20 cellular contexts compared by ENCODE assay signal in genomic region chr1:165216254-165216653, GRCh38.
DNase-seq lines count a peak whose midpoint lies in the region; TF ChIP-seq lines count a peak whose summit lies in the region.
"Had no signal": no experiment of that assay in that cellular context is flagged by ENCODE, and none has a peak within 500 bp of the region (broad histone marks: within the 10 kb centered on the region; RNA-seq: fewer than 3 reads in every experiment).

No MANE protein-coding gene starts in this region.

- H3K36me3 ChIP-seq in endodermal cell (ENCODE audit: control insufficient read depth, insufficient read depth, low read length), result no peaks in the 10 kb centered on the region
- H3K36me3 ChIP-seq in mesendoderm (ENCODE audit: control insufficient read depth, insufficient read depth, low read length), result no peaks in the 10 kb centered on the region
- H3K36me3 ChIP-seq: BE2C; BLaER1 treated with 17β-estradiol and CSF1 and Interleukin-3, amounts not matched to agents 10 nM and 100 nM had no signal

- no peaks in the 10 kb centered on the region for H3K23me2 ChIP-seq in H9 (ENCODE audit: insufficient read length, low read depth, low read length, poor library complexity, severe bottlenecking)

- H4K8ac ChIP-seq in H9 (replicated peaks; ENCODE audit: insufficient read length, low read depth, low read length) (no peak overlapping the region), mesendoderm (ENCODE audit: low read depth, low read length) (no peak overlapping the region)

- no peak overlapping the region for H4K5ac ChIP-seq in H9 (ENCODE audit: insufficient read length, low read depth, low read length)
- no peak overlapping the region for H4K5ac ChIP-seq in mesendoderm (ENCODE audit: low read length)

- H3K79me2 ChIP-seq in H9 (ENCODE audit: insufficient read depth, low read length) (no peaks in the 10 kb centered on the region), mesendoderm (ENCODE audit: control insufficient read depth, insufficient read depth, low read length) (no peaks in the 10 kb centered on the region)

- H3K36me3 Mint-ChIP-seq in H9 (ENCODE audit: insufficient read depth in 1 of 3, low read depth in 3 of 3) (no peaks in the 10 kb centered on the region), endodermal cell (ENCODE audit: low read depth) (no peaks in the 10 kb centered on the region), chondrocyte (ENCODE audit: low read depth) (no peaks in the 10 kb centered on the region)
- H3K36me3 Mint-ChIP-seq: CD14-positive monocyte; CD8-positive, alpha-beta memory T cell had no signal

- TF ChIP-seq CTCF in H9 (conservative IDR thresholded peaks at IDR 0.05) (no peak), endodermal cell (conservative IDR thresholded peaks at IDR 0.05) (no peak), chondrocyte (IDR thresholded peaks at IDR 0.05) (no peak)

- peaks cover 4% of the 10 kb centered on the region; the same call in 1 of the 2 replicates for H3K27me3 Mint-ChIP-seq in H9 (ENCODE audit: low read depth)
- peaks cover 12% of the 10 kb centered on the region for H3K27me3 Mint-ChIP-seq in endodermal cell (ENCODE audit: insufficient read depth)
- H3K27me3 Mint-ChIP-seq in chondrocyte (ENCODE audit: low read depth), result peaks cover 11% of the 10 kb centered on the region

- H3K79me1 ChIP-seq in H9 (ENCODE audit: insufficient read depth, low read depth, low read length, poor library complexity, severe bottlenecking) (no peaks in the 10 kb centered on the region), mesendoderm (ENCODE audit: low read length) (no peaks in the 10 kb centered on the region)

- H3K9ac ChIP-seq in H9 (ENCODE audit: extremely low read depth, insufficient read length, low read length) (no peak overlapping the region), endodermal cell (ENCODE audit: extremely low read depth, low read length, poor library complexity, severe bottlenecking) (no peak overlapping the region), mesendoderm (ENCODE audit: low read length) (no peak overlapping the region)
- H3K9ac ChIP-seq: BLaER1 treated with 17β-estradiol and CSF1 and Interleukin-3, amounts not matched to agents 10 nM and 100 nM had no signal

- H2BK120ac ChIP-seq in H9 (ENCODE audit: low read depth, low read length, poor library complexity, severe bottlenecking) (no peak overlapping the region), mesendoderm (ENCODE audit: low read depth, low read length) (no peak overlapping the region)

- H2AK5ac ChIP-seq in H9 (ENCODE audit: insufficient read length, low read length) (no peak overlapping the region), mesendoderm (ENCODE audit: low read length) (no peak overlapping the region)

- no peaks in the 10 kb centered on the region for H3K9me3 ChIP-seq in H9 (ENCODE audit: control insufficient read depth, low read depth, low read length)
- H3K9me3 ChIP-seq in endodermal cell (ENCODE audit: control insufficient read depth, low read length), result no peaks in the 10 kb centered on the region
- H3K9me3 ChIP-seq: A549; BE2C; BLaER1 treated with 17β-estradiol and CSF1 and Interleukin-3, amounts not matched to agents 10 nM and 100 nM had no signal

- H2BK5ac ChIP-seq in H9 (ENCODE audit: insufficient read length, low read length) (no peak overlapping the region), mesendoderm (ENCODE audit: low read length) (no peak overlapping the region)

- no peak overlapping the region for H3K56ac ChIP-seq in H9 (ENCODE audit: insufficient read length, low read depth, low read length)
- no peak overlapping the region for H3K56ac ChIP-seq in mesendoderm (ENCODE audit: low read length)

- no peak overlapping the region for H3K4ac ChIP-seq in H9 (ENCODE audit: low read depth, low read length)
- no peak overlapping the region for H3K4ac ChIP-seq in mesendoderm (ENCODE audit: low read depth, low read length)

- peak overlapping the region in 2 of 3 experiments; percentile 23 to 64; a peak in 4 of 7 replicates for H3K27ac Mint-ChIP-seq in H9
- peak overlapping the region; percentile 26 for H3K27ac Mint-ChIP-seq in endodermal cell
- no peak overlapping the region for H3K27ac Mint-ChIP-seq in chondrocyte (ENCODE audit: unreplicated experiment)
- H3K27ac Mint-ChIP-seq: CD14-positive monocyte; CD4-positive, alpha-beta T cell; CD8-positive, alpha-beta memory T cell had no signal

- H3K23ac ChIP-seq in H9 (ENCODE audit: insufficient read length, low read depth, low read length) (no peak overlapping the region), mesendoderm (ENCODE audit: low read length) (no peak overlapping the region)

- H3K27me3 ChIP-seq in H9 (ENCODE audit: insufficient read depth, low read length) (no peaks in the 10 kb centered on the region), endodermal cell (ENCODE audit: control insufficient read depth, insufficient read depth, low read length, poor library complexity, severe bottlenecking) (no peaks in the 10 kb centered on the region), mesendoderm (ENCODE audit: insufficient read depth, low read length, poor library complexity) (no peaks in the 10 kb centered on the region)
- H3K27me3 ChIP-seq: BE2C; BLaER1 treated with 17β-estradiol and CSF1 and Interleukin-3, amounts not matched to agents 10 nM and 100 nM had no signal

- no peak overlapping the region for H3T11ph ChIP-seq in H9 (ENCODE audit: low read length)

- no peak overlapping the region for H2BK20ac ChIP-seq in H9 (ENCODE audit: low read depth, low read length, poor library complexity, severe bottlenecking)

- no peaks in the 10 kb centered on the region for H3K9me3 Mint-ChIP-seq in H9
- no peaks in the 10 kb centered on the region for H3K9me3 Mint-ChIP-seq in endodermal cell
- no peaks in the 10 kb centered on the region for H3K9me3 Mint-ChIP-seq in chondrocyte (ENCODE audit: low read depth)
- H3K9me3 Mint-ChIP-seq: CD4-positive, alpha-beta T cell; CD8-positive, alpha-beta memory T cell had no signal

- H4K20me1 ChIP-seq in H9 (ENCODE audit: control insufficient read depth, insufficient read depth, insufficient read length), result no peaks in the 10 kb centered on the region
- H4K20me1 ChIP-seq: BLaER1 treated with 17β-estradiol and CSF1 and Interleukin-3, amounts not matched to agents 10 nM and 100 nM had no signal

- H2BK15ac ChIP-seq in H9 (ENCODE audit: low read depth, low read length) (no peak overlapping the region), mesendoderm (replicated peaks; ENCODE audit: low read depth) (no peak overlapping the region)

- H3K27ac ChIP-seq in H9 (ENCODE audit: insufficient read length, low read depth, low read length) (no peak overlapping the region), endodermal cell (ENCODE audit: low read depth, low read length) (no peak overlapping the region), mesendoderm (ENCODE audit: low read depth, low read length) (no peak overlapping the region)
- H3K27ac ChIP-seq: A549; BLaER1 treated with 17β-estradiol and CSF1 and Interleukin-3, amounts not matched to agents 10 nM and 100 nM had no signal

- H3K4me3 ChIP-seq in endodermal cell (ENCODE audit: low read length) (no peak overlapping the region), mesendoderm (ENCODE audit: low read length) (no peak overlapping the region)
- H3K4me3 ChIP-seq: A549; BLaER1 treated with 17β-estradiol and CSF1 and Interleukin-3, amounts not matched to agents 10 nM and 100 nM had no signal

- H3K18ac ChIP-seq in H9 (ENCODE audit: insufficient read length, low read depth, low read length) (no peak overlapping the region), mesendoderm (ENCODE audit: low read length) (no peak overlapping the region)

- no peak overlapping the region for H3K4me2 ChIP-seq in H9 (ENCODE audit: insufficient read depth, insufficient read length, low read length)
- H3K4me2 ChIP-seq in mesendoderm (ENCODE audit: low read length), result no peak overlapping the region
- H3K4me2 ChIP-seq: A549; BLaER1 treated with 17β-estradiol and CSF1 and Interleukin-3, amounts not matched to agents 10 nM and 100 nM had no signal

- no peak overlapping the region for H3K14ac ChIP-seq in H9 (ENCODE audit: insufficient read depth, low read length)

- H3K4me1 Mint-ChIP-seq in H9, result peaks cover 36 to 53% of the 10 kb centered on the region in 2 experiments
- peaks cover 46% of the 10 kb centered on the region for H3K4me1 Mint-ChIP-seq in endodermal cell
- H3K4me1 Mint-ChIP-seq in chondrocyte (ENCODE audit: low read depth), result no peaks in the 10 kb centered on the region
- H3K4me1 Mint-ChIP-seq: CD14-positive monocyte; CD8-positive, alpha-beta memory T cell had no signal

- H4K91ac ChIP-seq in H9 (ENCODE audit: insufficient read length, low read depth, low read length), result no peak overlapping the region

- H3K4me3 Mint-ChIP-seq in H9 (no peak overlapping the region), endodermal cell (no peak overlapping the region), chondrocyte (ENCODE audit: unreplicated experiment) (no peak overlapping the region)
- H3K4me3 Mint-ChIP-seq: CD14-positive monocyte; CD4-positive, alpha-beta T cell; CD8-positive, alpha-beta memory T cell had no signal

- H2BK12ac ChIP-seq in H9 (ENCODE audit: insufficient read length, low read depth, low read length), result no peak overlapping the region

- H2AFZ ChIP-seq in H9 (ENCODE audit: low read length), result no peak overlapping the region

- DNase-seq in H9 (no peak), endodermal cell (peak; percentile 64), mesendoderm (peak; percentile 56), SW 1271 (lab: John Stamatoyannopoulos, UW) (no peak), T-helper 9 cell (no peak), chondrocyte (ENCODE audit: low spot score) (no peak)
- DNase-seq: 8988T; ACHN; AML-193; BE2C; CD4-positive, alpha-beta T cell; CD8-positive, alpha-beta memory T cell; DMS 273 treated with DMSO at 0.1 percent for 48 hours; DMS79 treated with DMSO at 0.1 percent for 48 hours; GF-D8; GOT3; HCEC 1CT had no signal

- H3K4me1 ChIP-seq in H9 (ENCODE audit: insufficient read depth, low read length) (no peaks in the 10 kb centered on the region), endodermal cell (ENCODE audit: control insufficient read depth, insufficient read depth, low read length) (peaks cover 2% of the 10 kb centered on the region), mesendoderm (ENCODE audit: control insufficient read depth, low read depth, low read length) (peaks cover 3% of the 10 kb centered on the region)
- H3K4me1 ChIP-seq: A549; BE2C; BLaER1 treated with 17β-estradiol and CSF1 and Interleukin-3, amounts not matched to agents 10 nM and 100 nM had no signal

Comparison
In these comparisons a context has a peak if more than half of its experiments do, and no peak if none do; other contexts are left out.
1. DNase-seq: peak in endodermal cell (single experiment) and mesendoderm (single experiment); none in H9 (single experiment), SW 1271 (0 of 2), T-helper 9 cell (single experiment) and chondrocyte (single experiment).